In genomic region chr14:103094406-103095209, GRCh38 we compare ENCODE assay signal across 12 cellular contexts. TPM values are rescaled to one million over a fixed set of nuclear protein-coding genes. Genes with fewer than 3 reads are reported as not detected.
DNase-seq lines count a peak whose midpoint lies in the region; ATAC-seq and TF ChIP-seq lines count a peak whose summit lies in the region.
"Had no signal": no experiment of that assay in that cellular context is flagged by ENCODE, and none has a peak within 500 bp of the region (broad histone marks: within the 10 kb centered on the region; RNA-seq: fewer than 3 reads in every experiment).

TSS of gene EXOC3L4 (plus strand) at chr14:103094725. CDS start at chr14:103100220, 5,495 bp downstream.

- no peak within 1 kb of the TSS for H3K4me3 Mint-ChIP-seq in neural progenitor cell
- H3K4me3 Mint-ChIP-seq: activated CD4-positive, alpha-beta T cell treated with anti-CD3 and anti-CD28 coated beads, Interleukin-2, amount 10 ng/mL, durations not matched to agents 24 days and 14 days; T-helper 1 cell treated with Interleukin-12 subunit alpha and Interleukin-12 subunit beta and Interleukin-4 antibody, amounts not matched to agents 30 μg/mL and 1 μg/mL, for 36 hours had no signal

- intact Hi-C loops in left ventricle myocardium superior (cut with micrococcal nuclease) (no loop called here), upper lobe of right lung (cut with DNase I) (no loop called here)

- peaks cover 4% of the 10 kb centered on the region for H3F3A ChIP-seq in neural progenitor cell (ENCODE audit: low read depth)

- no peak for TF ChIP-seq CTCF in neural progenitor cell (IDR thresholded peaks at IDR 0.05)
- no peak for TF ChIP-seq CTCF in upper lobe of right lung (IDR thresholded peaks at IDR 0.05)

- no peak within 1 kb of the TSS for H2AFZ ChIP-seq in neural progenitor cell (replicated peaks)
- H2AFZ ChIP-seq: PC-9 had no signal

- no peaks in the 10 kb centered on the region for H3K9me3 Mint-ChIP-seq in neural progenitor cell
- H3K9me3 Mint-ChIP-seq: activated CD4-positive, alpha-beta T cell treated with anti-CD3 and anti-CD28 coated beads, Interleukin-2, amount 10 ng/mL, durations not matched to agents 24 days and 14 days; T-helper 1 cell treated with Interleukin-12 subunit alpha and Interleukin-12 subunit beta and Interleukin-4 antibody, amounts not matched to agents 30 μg/mL and 1 μg/mL, for 36 hours had no signal

- no peak within 1 kb of the TSS for H3K27ac ChIP-seq in neural progenitor cell
- peak within 1 kb of the TSS; percentile 80 for H3K27ac ChIP-seq in upper lobe of right lung
- H3K27ac ChIP-seq: PC-9 had no signal

- H3K4me3 ChIP-seq in adipocyte (ENCODE audit: low read length) (peak within 1 kb of the TSS; percentile 23), neural progenitor cell (no peak within 1 kb of the TSS), upper lobe of right lung (peak within 1 kb of the TSS; percentile 37)
- H3K4me3 ChIP-seq: PC-9 had no signal

- TF ChIP-seq POLR2A in erythroblast (IDR thresholded peaks at IDR 0.05; ENCODE audit: low read length) = no peak

- ATAC-seq in left ventricle myocardium superior (peak; percentile 56), upper lobe of right lung (no peak)

- H3K4me1 Mint-ChIP-seq in neural progenitor cell = peaks cover 3% of the 10 kb centered on the region

- peak within 1 kb of the TSS; percentile 57 for H3K27ac Mint-ChIP-seq in neural progenitor cell
- H3K27ac Mint-ChIP-seq: activated CD4-positive, alpha-beta T cell treated with anti-CD3 and anti-CD28 coated beads, Interleukin-2, amount 10 ng/mL, durations not matched to agents 24 days and 14 days; T-helper 1 cell treated with Interleukin-12 subunit alpha and Interleukin-12 subunit beta and Interleukin-4 antibody, amounts not matched to agents 30 μg/mL and 1 μg/mL, for 36 hours had no signal

- DNase-seq in adipocyte (ENCODE audit: low read depth) = no peak
- DNase-seq in left ventricle myocardium superior = peak; percentile 42
- DNase-seq in neural progenitor cell (ENCODE audit: low spot score) = no peak
- DNase-seq in upper lobe of right lung = no peak
- DNase-seq in stimulated activated CD4-positive, alpha-beta T cell treated with anti-CD3 and anti-CD28 coated beads, Interleukin-4, amount 100 ng/mL, for 4 hours = no peak
- DNase-seq in erythroblast (lab: John Stamatoyannopoulos, UW) = no peak
- no peak for DNase-seq in HPDE6-E6E7 (ENCODE audit: extremely low spot score)
- DNase-seq: activated CD4-positive, alpha-beta T cell treated with anti-CD3 and anti-CD28 coated beads, Interleukin-2, amount 10 ng/mL, durations not matched to agents 24 days and 14 days; MM.1S; NCI-H226; PC-9 had no signal

- H3K9me3 ChIP-seq in adipocyte (ENCODE audit: control insufficient read depth, low read length) = no peaks in the 10 kb centered on the region
- no peaks in the 10 kb centered on the region for H3K9me3 ChIP-seq in neural progenitor cell (ENCODE audit: low read depth)
- no peaks in the 10 kb centered on the region for H3K9me3 ChIP-seq in upper lobe of right lung

- no peaks in the 10 kb centered on the region for H3K36me3 Mint-ChIP-seq in neural progenitor cell

- no peaks in the 10 kb centered on the region for H4K20me1 ChIP-seq in neural progenitor cell (ENCODE audit: low read depth)

- H3K27me3 ChIP-seq in adipocyte (replicated peaks; ENCODE audit: control insufficient read depth, insufficient read depth, low read length) = peaks cover 4% of the 10 kb centered on the region
- H3K27me3 ChIP-seq in neural progenitor cell = peaks cover 25% of the 10 kb centered on the region
- no peaks in the 10 kb centered on the region for H3K27me3 ChIP-seq in upper lobe of right lung

- H3K4me1 ChIP-seq in adipocyte (ENCODE audit: control insufficient read depth, insufficient read depth, low read length) (peaks cover 3% of the 10 kb centered on the region), neural progenitor cell (peaks cover 7% of the 10 kb centered on the region), upper lobe of right lung (peaks cover 8% of the 10 kb centered on the region)

- peaks cover 7% of the 10 kb centered on the region for H3K27me3 Mint-ChIP-seq in neural progenitor cell (ENCODE audit: insufficient read depth, low read depth)

- no peaks in the 10 kb centered on the region for H3K36me3 ChIP-seq in adipocyte (ENCODE audit: control insufficient read depth, insufficient read depth, low read length, severe bottlenecking)
- no peaks in the 10 kb centered on the region for H3K36me3 ChIP-seq in neural progenitor cell
- H3K36me3 ChIP-seq in upper lobe of right lung = no peaks in the 10 kb centered on the region

- H3K4me2 ChIP-seq in neural progenitor cell = no peak within 1 kb of the TSS
- H3K4me2 ChIP-seq: PC-9 had no signal

- H3K9ac ChIP-seq in adipocyte (ENCODE audit: low read length) (peak within 1 kb of the TSS; percentile 64), neural progenitor cell (no peak within 1 kb of the TSS)

- no peaks in the 10 kb centered on the region for H3K79me2 ChIP-seq in neural progenitor cell (ENCODE audit: low read depth)

RNA-seq across cellular contexts. Expression of gene EXOC3L4, which starts in this region (rescaled TPM):
- total RNA-seq in left ventricle myocardium superior (0.42 TPM), neural progenitor cell (ENCODE audit: low replicate concordance) (not detected in 2 replicates), upper lobe of right lung (4.2 TPM)
- total RNA-seq: activated CD4-positive, alpha-beta T cell treated with anti-CD3 and anti-CD28 coated beads, Interleukin-2, amount 10 ng/mL, durations not matched to agents 24 days and 14 days had no signal

Comparison
In these comparisons a context has a peak if more than half of its experiments do, and no peak if none do; other contexts are left out.
1. Peak in DNase-seq and ATAC-seq in left ventricle myocardium superior; RNA of the gene not detected or under 1 TPM.